8 cellular contexts compared by ENCODE assay signal in the genomic region with DNA sequence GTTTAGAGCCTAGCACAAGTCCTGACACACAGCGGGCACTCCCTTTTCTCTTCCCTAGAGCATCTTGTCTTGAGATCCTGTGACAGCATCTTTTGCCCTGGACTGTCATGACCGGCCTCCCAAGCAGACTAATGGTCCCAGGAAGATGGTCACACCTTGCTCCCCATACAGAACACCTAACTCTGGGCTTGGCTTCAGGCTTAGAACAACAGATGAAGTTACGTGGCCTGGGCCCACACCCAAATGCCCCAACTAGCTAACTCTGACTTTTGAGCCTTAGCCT. TPM values are rescaled to one million over a fixed set of nuclear protein-coding genes. Genes with fewer than 3 reads are reported as not detected.
DNase-seq lines count a peak whose midpoint lies in the region; ATAC-seq, FAIRE-seq and TF ChIP-seq lines count a peak whose summit lies in the region.

No MANE protein-coding gene starts in this region.

- H3K27me3 ChIP-seq in cardiac muscle cell, result no peaks in the 10 kb centered on the region
- H3K27me3 ChIP-seq in K562 (ENCODE audit: control insufficient read depth in 2 of 2, insufficient read depth in 2 of 2, low read length in 2 of 2), result no peaks in the 10 kb centered on the region
- no peaks in the 10 kb centered on the region for H3K27me3 ChIP-seq in upper lobe of left lung

- ATAC-seq in left ventricle myocardium superior, result no peak
- no peak for ATAC-seq in K562
- no peak for ATAC-seq in upper lobe of left lung (ENCODE audit: low FRiP score in 2 of 2)
- ATAC-seq in GM21390 (IDR thresholded peaks at IDR 0.05; ENCODE audit: unreplicated experiment), result no peak
- ATAC-seq in HG02678 (IDR thresholded peaks at IDR 0.05; ENCODE audit: unreplicated experiment), result no peak

- no peak for TF ChIP-seq RAD21 in K562 (CRISPR knock-in tag; conservative IDR thresholded peaks at IDR 0.05 in 1 of 2, IDR thresholded peaks at IDR 0.05 in 1 of 2)

- H3K4me1 ChIP-seq in cardiac muscle cell (ENCODE audit: low read depth) (peaks cover 13% of the 10 kb centered on the region), K562 (replicated peaks in 1 of 2; ENCODE audit: control insufficient read depth in 2 of 2, insufficient read depth in 2 of 2, low read length in 2 of 2) (peaks cover 12 to 23% of the 10 kb centered on the region in 2 experiments; a peak in 4 of 5 replicates), mesodermal cell (ENCODE audit: control insufficient read depth, insufficient read depth, low read length, poor library complexity, severe bottlenecking) (peaks cover 17% of the 10 kb centered on the region), upper lobe of left lung (peaks cover 25 to 40% (median 28%) of the 10 kb centered on the region in 4 donors)

- H3K4me3 ChIP-seq in cardiac muscle cell (no peak overlapping the region), K562 (peak overlapping the region; percentile 84; the same call in 1 of the 2 replicates), mesodermal cell (ENCODE audit: extremely low read depth, insufficient read depth, low read length, poor library complexity, severe bottlenecking) (no peak overlapping the region), upper lobe of left lung (peak overlapping the region in 2 of 4 donors; percentile 87 to 88)

- intact Hi-C loops in left ventricle myocardium superior (cut with micrococcal nuclease), result no loop called here
- intact Hi-C loops in K562 (cut with micrococcal nuclease), result no loop called here

- H4K20me1 ChIP-seq in K562 (replicated peaks; ENCODE audit: control insufficient read depth, insufficient read depth, low read length), result no peaks in the 10 kb centered on the region

- CTCF ChIA-PET in K562 (lab: Yijun Ruan, JAX; ENCODE audit: low intra/inter-chr PET ratio), result no interaction called here

- H3K36me3 ChIP-seq in cardiac muscle cell (no peaks in the 10 kb centered on the region), K562 (ENCODE audit: control insufficient read depth, insufficient read depth, low read length) (peaks cover 18% of the 10 kb centered on the region; the same call in 2 of the 3 replicates), mesodermal cell (ENCODE audit: control insufficient read depth, insufficient read depth, low read length) (peaks cover 29% of the 10 kb centered on the region), upper lobe of left lung (peaks cover 0 to 18% (median 0%) of the 10 kb centered on the region in 4 donors)

- no peak for FAIRE-seq in K562 (lab: Jason Lieb, UNC)

- peak overlapping the region; percentile 76 to 93 for H3K9ac ChIP-seq in K562 (ENCODE audit: insufficient read depth in 1 of 2, low read depth in 2 of 2, low read length in 2 of 2)

- POLR2A ChIA-PET in K562 (lab: Yijun Ruan, JAX), result interaction anchor here (0.8 to 2.8 kb wide), 4 partner anchors 16 to 416 kb away, joined by 3 to 16 read pairs (median 4); partner anchors contain the start of gene INKA1

- H3K79me2 ChIP-seq in K562 (ENCODE audit: control insufficient read depth, insufficient read depth, low read length), result peaks cover 43% of the 10 kb centered on the region

- TSS peak; percentile 96 for BruUV-seq in K562 (replicated peaks; lab: Mats Ljungman, UMichigan)

- TF ChIP-seq CTCF in cardiac muscle cell (IDR thresholded peaks at IDR 0.05; ENCODE audit: low read depth, low read length) (no peak), K562 (IDR thresholded peaks at IDR 0.05 in 2 of 3, conservative IDR thresholded peaks at IDR 0.05 in 1 of 3; ENCODE audit: insufficient read depth in 2 of 3, low read depth in 1 of 3, low read length in 3 of 3) (no peak), upper lobe of left lung (IDR thresholded peaks at IDR 0.05) (no peak)

- no peak for TF ChIP-seq EP300 in K562 (IDR thresholded peaks at IDR 0.05; ENCODE audit: low read length)
- no peak for TF ChIP-seq EP300 in upper lobe of left lung (IDR thresholded peaks at IDR 0.05)

- H3K9me3 ChIP-seq in cardiac muscle cell (ENCODE audit: low read depth) (no peaks in the 10 kb centered on the region), K562 (replicated peaks; ENCODE audit: control insufficient read depth, insufficient read depth, low read depth, low read length) (no peaks in the 10 kb centered on the region), mesodermal cell (ENCODE audit: control insufficient read depth, low read length) (no peaks in the 10 kb centered on the region), upper lobe of left lung (no peaks in the 10 kb centered on the region)

- no peak for DNase-seq in cardiac muscle cell (ENCODE audit: low read depth in 1 of 2, low spot score in 1 of 2)
- DNase-seq in left ventricle myocardium superior, result no peak
- peak in 1 of 4 experiments; percentile 37 for DNase-seq in K562 (ENCODE audit: extremely low read depth in 1 of 4, low spot score in 3 of 4)
- DNase-seq in upper lobe of left lung, result no peak
- no peak for DNase-seq in DMS 273 (lab: John Stamatoyannopoulos, UW; ENCODE audit: unreplicated experiment)

- H3K9me1 ChIP-seq in K562 (ENCODE audit: control insufficient read depth, insufficient read depth, low read length), result no peaks in the 10 kb centered on the region

- peak overlapping the region; percentile 74 for H3K4me2 ChIP-seq in K562 (ENCODE audit: insufficient read depth, low read length)

- H3K27ac ChIP-seq in cardiac muscle cell (peak overlapping the region; percentile 91), K562 (ENCODE audit: extremely low read depth, low read depth, low read length) (peak overlapping the region; percentile 91), mesodermal cell (ENCODE audit: low read depth, low read length, severe bottlenecking) (peak overlapping the region; percentile 87), upper lobe of left lung (peak overlapping the region; percentile 93 to 99 (median 96))

- WGBS in K562 (ENCODE audit: insufficient coverage, low coverage, missing lambda C conversion rate), result 54% methylated on average over 2 of the region's 3 CpGs
- WGBS in mesodermal cell (ENCODE audit: insufficient coverage in 2 of 2), 2 experiments, result 87 to 97% methylated on average over 2 to 3 of the region's 3 CpGs
- WGBS in upper lobe of left lung, 2 donors, result 73% methylated on average over 3 of the region's 3 CpGs

- in situ Hi-C loops in K562 (cut with MboI), result no loop called here

- TF ChIP-seq POLR2A in K562 (conservative IDR thresholded peaks at IDR 0.05), result no peak
- TF ChIP-seq POLR2A in upper lobe of left lung (IDR thresholded peaks at IDR 0.05), result no peak

- peak overlapping the region; percentile 82 for H2AFZ ChIP-seq in K562 (ENCODE audit: low read depth, low read length)

RNA-seq across cellular contexts. Expression of gene IP6K1, which starts 0.8 kb away (rescaled TPM):
- total RNA-seq in cardiac muscle cell (40.3 and 44.4 TPM in 2 replicates), left ventricle myocardium superior (18.5 TPM), K562 (2014; rRNA removed) (13.1 and 18.2 TPM in 2 replicates), K562 (2014; rRNA removed; fragmentation: Illumina TruSeq; extraction: Trizol) (7.9 and 10.5 TPM in 2 replicates), K562 (2015; rRNA removed; fragmentation: Illumina TruSeq; extraction: Trizol) (12.0 and 12.9 TPM in 2 replicates), K562 (2021) (29.2 and 31.2 TPM in 2 replicates), upper lobe of left lung (10 to 100 TPM; 42.0 to 63.9 (median 49.7) TPM)
- polyA plus RNA-seq in cardiac muscle cell (24.4 and 30.1 TPM in 2 replicates), K562 (2011; rRNA removed) (27.9 and 31.5 TPM in 2 replicates), K562 (2014; fragmentation: Illumina TruSeq; extraction: Trizol) (13.4 and 16.4 TPM in 2 replicates), K562 (2014; fragmentation: Nextera tagmentation; extraction: Ambion mirVana) (1 to 10 TPM in 1 of 2 experiments, under 1 TPM in 1; 0.46 to 1.9 TPM), K562 (2014; rRNA removed) (15.4 and 15.6 TPM in 2 replicates)
- 68.0 and 181 TPM in 2 replicates for total RNA-seq in K562 (2011; cell fraction: chromatin; rRNA removed; ENCODE audit: low replicate concordance)
- 71.4 and 81.3 TPM in 2 replicates for total RNA-seq in K562 (2011; cell fraction: nucleolus; rRNA removed)
- total RNA-seq in K562 (2011; cell fraction: nucleoplasm; rRNA removed), result 41.8 and 80.9 TPM in 2 replicates
- 18.1 and 28.3 TPM in 2 replicates for polyA plus RNA-seq in K562 (2011; cell fraction: cytosol; rRNA removed)
- 20.1 and 35.9 TPM in 2 replicates for polyA plus RNA-seq in K562 (2011; cell fraction: nucleus; rRNA removed)
- 16.9 and 19.5 TPM in 2 replicates for polyA plus RNA-seq in K562 (2012)
- 34.2 and 41.7 TPM in 2 replicates for polyA minus RNA-seq in K562 (2011; rRNA and poly(A)+ RNA removed)
- polyA minus RNA-seq in K562 (2011; cell fraction: cytosol; rRNA and poly(A)+ RNA removed), result 28.8 and 32.4 TPM in 2 replicates
- 12.5 and 13.9 TPM in 2 replicates for polyA minus RNA-seq in K562 (2011; cell fraction: nucleus; rRNA and poly(A)+ RNA removed)
- 34.9 TPM for polyA plus RNA-seq in mesodermal cell (2013, experiment 1 of 2)
- polyA plus RNA-seq in mesodermal cell (2013, experiment 2 of 2), result 30.8 TPM

RNA-seq across cellular contexts. Expression of gene CDHR4, which starts 12.6 kb away (rescaled TPM):
- total RNA-seq in cardiac muscle cell (not detected in 2 replicates), left ventricle myocardium superior (not detected), K562 (2014; rRNA removed) (not detected in 2 replicates), K562 (2014; rRNA removed; fragmentation: Illumina TruSeq; extraction: Trizol) (not detected in 2 replicates), K562 (2015; rRNA removed; fragmentation: Illumina TruSeq; extraction: Trizol) (not detected in 2 replicates), K562 (2021) (not detected in 2 replicates), upper lobe of left lung (10 to 100 TPM in 1 of 6 donors, 1 to 10 TPM in 4, under 1 TPM in 1; 0.66 to 21.9 (median 7.0) TPM)
- polyA plus RNA-seq in cardiac muscle cell (0.27 TPM in 1 of 2 replicates, not detected in the other), K562 (2011; rRNA removed) (0.21 and 0.27 TPM in 2 replicates), K562 (2014; fragmentation: Illumina TruSeq; extraction: Trizol) (0.11 TPM in 1 of 2 replicates, not detected in the other), K562 (2014; fragmentation: Nextera tagmentation; extraction: Ambion mirVana) (not detected), K562 (2014; rRNA removed) (0.28 TPM in 1 of 2 replicates, not detected in the other)
- 0.93 and 2.2 TPM in 2 replicates for total RNA-seq in K562 (2011; cell fraction: chromatin; rRNA removed; ENCODE audit: low replicate concordance)
- 0.79 and 1.0 TPM in 2 replicates for total RNA-seq in K562 (2011; cell fraction: nucleolus; rRNA removed)
- 1.3 and 1.5 TPM in 2 replicates for total RNA-seq in K562 (2011; cell fraction: nucleoplasm; rRNA removed)
- 0.16 and 0.22 TPM in 2 replicates for polyA plus RNA-seq in K562 (2011; cell fraction: cytosol; rRNA removed)
- 1.6 and 4.2 TPM in 2 replicates for polyA plus RNA-seq in K562 (2011; cell fraction: nucleus; rRNA removed)
- 0.16 and 0.21 TPM in 2 replicates for polyA plus RNA-seq in K562 (2012)
- not detected in 2 replicates for polyA minus RNA-seq in K562 (2011; rRNA and poly(A)+ RNA removed)
- not detected in 2 replicates for polyA minus RNA-seq in K562 (2011; cell fraction: cytosol; rRNA and poly(A)+ RNA removed)
- polyA minus RNA-seq in K562 (2011; cell fraction: nucleus; rRNA and poly(A)+ RNA removed), result 0.54 and 0.56 TPM in 2 replicates
- polyA plus RNA-seq in mesodermal cell (2013, experiment 1 of 2), result not detected
- polyA plus RNA-seq in mesodermal cell (2013, experiment 2 of 2), result not detected

RNA-seq across cellular contexts. Expression of gene INKA1, which starts 15.9 kb away (rescaled TPM):
- total RNA-seq in cardiac muscle cell, result 4.3 and 5.9 TPM in 2 replicates
- 4.4 and 6.6 TPM in 2 replicates for polyA plus RNA-seq in cardiac muscle cell
- total RNA-seq in left ventricle myocardium superior, result 1.7 TPM
- 1.3 and 12.1 TPM in 2 replicates for total RNA-seq in K562 (2011; cell fraction: chromatin; rRNA removed; ENCODE audit: low replicate concordance)
- 12.7 and 12.9 TPM in 2 replicates for total RNA-seq in K562 (2011; cell fraction: nucleolus; rRNA removed)
- 7.2 TPM in 2 replicates for total RNA-seq in K562 (2011; cell fraction: nucleoplasm; rRNA removed)
- total RNA-seq in K562 (2014; rRNA removed), result 13.6 and 13.9 TPM in 2 replicates
- 1.1 and 1.9 TPM in 2 replicates for total RNA-seq in K562 (2014; rRNA removed; fragmentation: Illumina TruSeq; extraction: Trizol)
- 6.7 and 7.6 TPM in 2 replicates for total RNA-seq in K562 (2015; rRNA removed; fragmentation: Illumina TruSeq; extraction: Trizol)
- 11.1 and 11.2 TPM in 2 replicates for total RNA-seq in K562 (2021)
- polyA plus RNA-seq in K562 (2011; rRNA removed), result 5.2 and 7.2 TPM in 2 replicates
- polyA plus RNA-seq in K562 (2011; cell fraction: cytosol; rRNA removed), result 7.5 and 29.7 TPM in 2 replicates
- polyA plus RNA-seq in K562 (2011; cell fraction: nucleus; rRNA removed), result 5.6 and 11.3 TPM in 2 replicates
- 9.2 and 11.0 TPM in 2 replicates for polyA plus RNA-seq in K562 (2012)
- 3.9 and 7.5 TPM in 2 replicates for polyA plus RNA-seq in K562 (2014; fragmentation: Illumina TruSeq; extraction: Trizol)
- polyA plus RNA-seq in K562 (2014; fragmentation: Nextera tagmentation; extraction: Ambion mirVana), result 1 to 10 TPM in 1 of 2 experiments, under 1 TPM in 1; 0.55 to 1.2 TPM
- 11.2 and 12.8 TPM in 2 replicates for polyA plus RNA-seq in K562 (2014; rRNA removed)
- polyA minus RNA-seq in K562 (2011; rRNA and poly(A)+ RNA removed), result 2.6 and 5.5 TPM in 2 replicates
- 6.2 and 9.4 TPM in 2 replicates for polyA minus RNA-seq in K562 (2011; cell fraction: cytosol; rRNA and poly(A)+ RNA removed)
- polyA minus RNA-seq in K562 (2011; cell fraction: nucleus; rRNA and poly(A)+ RNA removed), result 10.9 and 11.8 TPM in 2 replicates
- 17.4 TPM for polyA plus RNA-seq in mesodermal cell (2013, experiment 1 of 2)
- polyA plus RNA-seq in mesodermal cell (2013, experiment 2 of 2), result 14.4 TPM
- total RNA-seq in upper lobe of left lung, result 10 to 100 TPM in 2 of 6 donors, 1 to 10 TPM in 4; 5.0 to 13.6 (median 7.4) TPM

RNA-seq across cellular contexts. Expression of gene UBA7, which starts 26.6 kb away (rescaled TPM):
- total RNA-seq in cardiac muscle cell, result 1.5 and 5.4 TPM in 2 replicates
- polyA plus RNA-seq in cardiac muscle cell, result 1.8 and 4.4 TPM in 2 replicates
- 26.7 TPM for total RNA-seq in left ventricle myocardium superior
- total RNA-seq in K562 (2011; cell fraction: chromatin; rRNA removed; ENCODE audit: low replicate concordance), result 11.3 and 29.1 TPM in 2 replicates
- total RNA-seq in K562 (2011; cell fraction: nucleolus; rRNA removed), result 14.5 and 19.2 TPM in 2 replicates
- 10.7 and 13.9 TPM in 2 replicates for total RNA-seq in K562 (2011; cell fraction: nucleoplasm; rRNA removed)
- 2.0 and 2.6 TPM in 2 replicates for total RNA-seq in K562 (2014; rRNA removed)
- total RNA-seq in K562 (2014; rRNA removed; fragmentation: Illumina TruSeq; extraction: Trizol), result 0.57 and 0.80 TPM in 2 replicates
- 2.5 and 3.0 TPM in 2 replicates for total RNA-seq in K562 (2015; rRNA removed; fragmentation: Illumina TruSeq; extraction: Trizol)
- 3.3 and 3.7 TPM in 2 replicates for total RNA-seq in K562 (2021)
- polyA plus RNA-seq in K562 (2011; rRNA removed), result 2.2 and 3.8 TPM in 2 replicates
- polyA plus RNA-seq in K562 (2011; cell fraction: cytosol; rRNA removed), result 1.9 and 3.0 TPM in 2 replicates
- 48.0 and 51.2 TPM in 2 replicates for polyA plus RNA-seq in K562 (2011; cell fraction: nucleus; rRNA removed)
- 7.0 and 27.5 TPM in 2 replicates for polyA plus RNA-seq in K562 (2012)
- polyA plus RNA-seq in K562 (2014; fragmentation: Illumina TruSeq; extraction: Trizol), result 1.7 and 1.8 TPM in 2 replicates
- under 1 TPM; 0.17 to 0.80 TPM for polyA plus RNA-seq in K562 (2014; fragmentation: Nextera tagmentation; extraction: Ambion mirVana)
- polyA plus RNA-seq in K562 (2014; rRNA removed), result 2.0 and 3.3 TPM in 2 replicates
- polyA minus RNA-seq in K562 (2011; rRNA and poly(A)+ RNA removed), result 2.1 and 2.6 TPM in 2 replicates
- 1.8 TPM in 1 of 2 replicates, not detected in the other for polyA minus RNA-seq in K562 (2011; cell fraction: cytosol; rRNA and poly(A)+ RNA removed)
- polyA minus RNA-seq in K562 (2011; cell fraction: nucleus; rRNA and poly(A)+ RNA removed), result 10.2 and 12.9 TPM in 2 replicates
- 4.5 TPM for polyA plus RNA-seq in mesodermal cell (2013, experiment 1 of 2)
- polyA plus RNA-seq in mesodermal cell (2013, experiment 2 of 2), result 4.2 TPM
- 100 to 1,000 TPM in 4 of 6 donors, 10 to 100 TPM in 2; 58.8 to 330 (median 118) TPM for total RNA-seq in upper lobe of left lung
